Comparison of ENCODE assay signal across 7 cellular contexts in the genomic region with DNA sequence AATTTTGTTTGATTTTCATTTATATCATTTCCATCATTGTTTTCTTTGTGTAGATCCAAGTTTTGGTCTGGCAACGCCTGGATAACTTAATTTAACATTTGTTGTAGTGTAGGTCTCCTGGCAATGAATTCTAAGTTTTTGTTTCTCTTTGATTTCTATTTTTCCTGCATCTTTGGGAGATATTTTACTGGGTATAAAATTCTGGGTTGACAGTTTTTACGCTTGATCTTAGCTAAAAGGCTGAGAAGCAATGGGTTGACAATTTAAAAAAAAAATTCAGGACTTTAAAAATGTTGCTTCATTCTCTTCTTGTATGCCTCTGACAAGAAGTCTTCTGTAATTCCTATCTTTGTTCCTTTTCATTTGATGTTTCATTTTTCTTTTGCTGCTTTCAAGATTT.
"Had no signal": no experiment of that assay in that cellular context is flagged by ENCODE, and none has a peak within 500 bp of the region (broad histone marks: within the 10 kb centered on the region; RNA-seq: fewer than 3 reads in every experiment).

No MANE protein-coding gene starts in this region.

- FAIRE-seq: G401.6, GM12891, GM12892, GM18507, GM19239 had no signal

- DNase-seq: GDM1, GF-D8 had no signal
